10 cellular contexts compared by ENCODE assay signal in genomic region chr17:1228752-1229353, GRCh38. TPM values are rescaled to one million over a fixed set of nuclear protein-coding genes. Genes with fewer than 3 reads are reported as not detected.
DNase-seq lines count a peak whose midpoint lies in the region; ATAC-seq and TF ChIP-seq lines count a peak whose summit lies in the region.
"Had no signal": no experiment of that assay in that cellular context is flagged by ENCODE, and none has a peak within 500 bp of the region (broad histone marks: within the 10 kb centered on the region; RNA-seq: fewer than 3 reads in every experiment).

No MANE protein-coding gene starts in this region.

- H3K4me1 ChIP-seq in HUES64 (ENCODE audit: insufficient read depth, low read length), result no peaks in the 10 kb centered on the region
- H3K4me1 ChIP-seq in right cardiac atrium (ENCODE audit: control insufficient read depth, insufficient read depth, low read length), result no peaks in the 10 kb centered on the region
- H3K4me1 ChIP-seq in thoracic aorta (ENCODE audit: control insufficient read depth in 1 of 2, low read depth in 2 of 2), result peaks cover 0 to 22% of the 10 kb centered on the region in 2 donors

- peaks cover 20% of the 10 kb centered on the region for H3K4me1 Mint-ChIP-seq in CD4-positive, alpha-beta T cell (ENCODE audit: low read depth)

- H3K4me3 ChIP-seq in HUES64 (ENCODE audit: low read length) (peak overlapping the region; percentile 52), right cardiac atrium (ENCODE audit: low read length) (peak overlapping the region; percentile 53), thoracic aorta (peak overlapping the region; percentile 78)

- H3K36me3 ChIP-seq in HUES64 (ENCODE audit: insufficient read depth, low read length) (no peaks in the 10 kb centered on the region), thoracic aorta (no peaks in the 10 kb centered on the region)

- intact Hi-C loops in right cardiac atrium (cut with DNase I), result no loop called here
- intact Hi-C loops in CD4-positive, alpha-beta T cell (cut with DNase I, micrococcal nuclease), result no loop called here

- peak; percentile 66 for DNase-seq in activated CD8-positive, alpha-beta memory T cell treated with anti-CD3 and anti-CD28 coated beads for 24 hours
- no peak for DNase-seq in activated CD8-positive, alpha-beta memory T cell treated with anti-CD3 and anti-CD28 coated beads, Interleukin-2, amount 50 U/mL, for 48 hours
- no peak for DNase-seq in right cardiac atrium
- no peak for DNase-seq in thoracic aorta (ENCODE audit: low spot score)
- no peak for DNase-seq in CD4-positive, alpha-beta T cell
- DNase-seq in SHP77 (lab: John Stamatoyannopoulos, UW), result no peak
- no peak for DNase-seq in NCI-H2171 (lab: John Stamatoyannopoulos, UW)

- ATAC-seq in right cardiac atrium, result no peak
- no peak for ATAC-seq in thoracic aorta (ENCODE audit: insufficient number of reproducible peaks, low FRiP score, low read depth)
- no peak for ATAC-seq in CD4-positive, alpha-beta T cell (ENCODE audit: poor library complexity)

- H3K27me3 ChIP-seq in HUES64 (ENCODE audit: insufficient read depth, low read length) (peaks cover 76% of the 10 kb centered on the region), right cardiac atrium (ENCODE audit: control insufficient read depth, insufficient read depth) (no peaks in the 10 kb centered on the region), thoracic aorta (replicated peaks; ENCODE audit: insufficient read depth) (peaks cover 3% of the 10 kb centered on the region)
- H3K27me3 ChIP-seq in CD4-positive, alpha-beta T cell (ENCODE audit: control insufficient read depth, insufficient read depth, low read length), result peaks cover 32% of the 10 kb centered on the region

- peaks cover 55% of the 10 kb centered on the region for H3K27me3 Mint-ChIP-seq in CD4-positive, alpha-beta T cell

- POLR2A ChIA-PET in CD4-positive, alpha-beta T cell (lab: Charles Lee), result interaction anchor here (1.1 to 1.2 kb wide), 2 partner anchors 22 to 25 kb away, joined by 3 read pairs; no protein-coding TSS in a partner anchor

- no peak overlapping the region for H3K27ac Mint-ChIP-seq in CD4-positive, alpha-beta T cell

- TF ChIP-seq CTCF in thoracic aorta (IDR thresholded peaks at IDR 0.05), result no peak
- no peak for TF ChIP-seq CTCF in CD4-positive, alpha-beta T cell (IDR thresholded peaks at IDR 0.05)

- no peak overlapping the region for H3K9ac ChIP-seq in HUES64 (ENCODE audit: low read depth, low read length)

- 2% methylated on average over 86 of the region's 86 CpGs for WGBS in HUES64
- WGBS in right cardiac atrium, result 2% methylated on average over 86 of the region's 86 CpGs

- H3K9me3 ChIP-seq in HUES64 (ENCODE audit: insufficient read depth, low read depth, low read length) (no peaks in the 10 kb centered on the region), right cardiac atrium (ENCODE audit: control insufficient read depth, low read length) (no peaks in the 10 kb centered on the region), thoracic aorta (no peaks in the 10 kb centered on the region)
- no peaks in the 10 kb centered on the region for H3K9me3 ChIP-seq in CD4-positive, alpha-beta T cell (ENCODE audit: control insufficient read depth, low read length)

- H3K27ac ChIP-seq in HUES64 (ENCODE audit: low read depth, low read length), result no peak overlapping the region
- H3K27ac ChIP-seq in right cardiac atrium (ENCODE audit: low read length), result no peak overlapping the region
- no peak overlapping the region for H3K27ac ChIP-seq in thoracic aorta
- no peak overlapping the region for H3K27ac ChIP-seq in CD4-positive, alpha-beta T cell (ENCODE audit: low read depth, low read length)

- H3K4me3 Mint-ChIP-seq in CD4-positive, alpha-beta T cell, result no peak overlapping the region

- no peaks in the 10 kb centered on the region for H3K36me3 Mint-ChIP-seq in CD4-positive, alpha-beta T cell (ENCODE audit: low read depth)

- H3K9me3 Mint-ChIP-seq in CD4-positive, alpha-beta T cell, result no peaks in the 10 kb centered on the region

- CTCF ChIA-PET in CD4-positive, alpha-beta T cell (lab: Charles Lee), result interaction anchor here (0.6 kb wide), 1 partner anchor 22 kb away, joined by 3 read pairs; no protein-coding TSS in a partner anchor

RNA-seq across cellular contexts. Expression of gene BHLHA9, which starts 41.4 kb away (rescaled TPM):
- not detected for polyA plus RNA-seq in HUES64 (2013, experiment 1 of 2)
- polyA plus RNA-seq in HUES64 (2013, experiment 2 of 2), result not detected
- total RNA-seq in right cardiac atrium (not detected), thoracic aorta (not detected)
- not detected for polyA plus RNA-seq in right cardiac atrium
- total RNA-seq in CD4-positive, alpha-beta T cell, result not detected
- total RNA-seq: fibroblast of lung, NCI-H460 had no signal
- polyA plus RNA-seq: fibroblast of lung had no signal

RNA-seq across cellular contexts. Expression of gene ABR, which starts 49.1 kb away (rescaled TPM):
- polyA plus RNA-seq in HUES64 (2013, experiment 1 of 2), result 21.9 TPM
- polyA plus RNA-seq in HUES64 (2013, experiment 2 of 2), result 25.4 TPM
- total RNA-seq in right cardiac atrium (100 to 1,000 TPM; 130 to 164 (median 154) TPM), thoracic aorta (100 to 1,000 TPM; 159 to 200 TPM)
- polyA plus RNA-seq in right cardiac atrium, result 77.4 TPM
- total RNA-seq in CD4-positive, alpha-beta T cell, result 10 to 100 TPM; 72.4 to 74.8 TPM

RNA-seq across cellular contexts. Expression of gene TRARG1, which starts 50.6 kb away (rescaled TPM):
- polyA plus RNA-seq in HUES64 (2013, experiment 1 of 2), result not detected
- polyA plus RNA-seq in HUES64 (2013, experiment 2 of 2), result not detected
- total RNA-seq in right cardiac atrium (1 to 10 TPM in 1 of 4 donors, under 1 TPM in 3; 0.21 to 4.2 (median 0.27) TPM), thoracic aorta (10 to 100 TPM in 1 of 2 donors, 1 to 10 TPM in 1; 6.3 to 10.0 TPM)
- 7.1 TPM for polyA plus RNA-seq in right cardiac atrium
- total RNA-seq in CD4-positive, alpha-beta T cell, result not detected
- total RNA-seq: fibroblast of lung, NCI-H460 had no signal
- polyA plus RNA-seq: fibroblast of lung had no signal
